ENCODE assay signal across 8 cellular contexts in the genomic region with DNA sequence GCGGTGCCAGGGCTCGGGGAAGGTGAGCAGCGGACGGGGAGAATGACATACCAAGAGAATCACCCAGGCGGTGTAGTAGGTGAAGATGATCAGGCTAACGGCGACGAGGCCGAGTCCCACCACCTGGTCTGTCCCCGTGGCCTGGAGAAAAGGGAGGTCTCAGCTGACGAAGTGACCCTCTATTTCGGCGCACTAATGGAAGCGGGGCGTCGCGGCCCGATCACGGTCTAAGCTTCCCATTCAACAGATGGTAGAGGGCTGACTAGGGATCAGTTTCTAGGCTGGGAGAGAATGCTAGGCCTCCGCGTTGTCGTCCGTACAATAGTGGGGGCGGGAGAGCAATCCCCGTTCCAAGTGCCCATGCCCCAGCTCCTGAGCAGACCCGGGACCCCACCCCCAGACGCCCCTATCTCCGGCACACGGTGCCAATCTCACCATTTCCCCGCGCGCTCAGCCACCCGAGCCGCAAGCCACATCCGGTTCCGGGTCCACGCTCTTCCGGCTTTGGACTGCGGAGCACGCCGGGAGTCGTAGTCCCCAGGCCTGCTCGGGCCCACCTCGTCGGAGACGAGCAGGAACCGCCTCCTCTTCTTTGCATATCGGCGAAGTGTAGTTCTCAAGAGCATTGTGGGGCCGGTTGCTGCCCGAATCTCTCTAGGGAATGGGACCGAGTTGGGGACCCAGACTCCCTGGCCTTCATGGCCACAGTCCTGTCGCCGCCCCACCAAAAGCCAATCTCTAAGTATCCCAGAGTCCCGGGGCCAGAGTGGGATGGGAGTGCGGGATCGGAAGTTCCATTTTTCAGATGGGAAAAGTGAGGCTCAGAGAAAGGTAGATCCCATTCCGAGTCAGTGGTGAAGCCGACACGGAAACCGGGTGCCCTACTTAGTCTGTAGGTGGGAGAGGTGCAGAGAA. TPM values are rescaled to one million over a fixed set of nuclear protein-coding genes. Genes with fewer than 3 reads are reported as not detected.
DNase-seq lines count a peak whose midpoint lies in the region; ATAC-seq and TF ChIP-seq lines count a peak whose summit lies in the region.

A gene with protein sequence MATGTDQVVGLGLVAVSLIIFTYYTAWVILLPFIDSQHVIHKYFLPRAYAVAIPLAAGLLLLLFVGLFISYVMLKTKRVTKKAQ (minus strand): TSS at position 472 of the 915 bp plus-strand sequence. CDS start 34 bp downstream, at position 438.

- peaks cover 6% of the 10 kb centered on the region for H3K27me3 Mint-ChIP-seq in H9 (ENCODE audit: low read depth)
- H3K27me3 Mint-ChIP-seq in activated naive CD4-positive, alpha-beta T cell treated with anti-CD3 and anti-CD28 coated beads, Interleukin-2, amount 50 U/mL, for 24 hours, result no peaks in the 10 kb centered on the region
- peaks cover 20% of the 10 kb centered on the region for H3K27me3 Mint-ChIP-seq in glutamatergic neuron (ENCODE audit: unreplicated experiment)

- TF ChIP-seq CTCF in H9 (conservative IDR thresholded peaks at IDR 0.05) (no peak), glutamatergic neuron (IDR thresholded peaks at IDR 0.05; ENCODE audit: partially characterized antibody, unreplicated experiment) (no peak), omental fat pad (IDR thresholded peaks at IDR 0.05) (no peak)

- H3K27ac Mint-ChIP-seq in H9, result peak within 1 kb of the TSS; percentile 93 to 95 (median 94)
- peak within 1 kb of the TSS; percentile 99 for H3K27ac Mint-ChIP-seq in activated naive CD4-positive, alpha-beta T cell treated with anti-CD3 and anti-CD28 coated beads, Interleukin-2, amount 50 U/mL, for 24 hours
- H3K27ac Mint-ChIP-seq in glutamatergic neuron (ENCODE audit: unreplicated experiment), result peak within 1 kb of the TSS; percentile 76

- H3K36me3 Mint-ChIP-seq in H9 (ENCODE audit: insufficient read depth in 1 of 3, low read depth in 3 of 3) (peaks cover 6 to 33% (median 27%) of the 10 kb centered on the region in 3 experiments; a peak in 6 of 7 replicates), glutamatergic neuron (ENCODE audit: unreplicated experiment) (no peaks in the 10 kb centered on the region)
- peaks cover 12% of the 10 kb centered on the region for H3K36me3 Mint-ChIP-seq in activated naive CD4-positive, alpha-beta T cell treated with anti-CD3 and anti-CD28 coated beads, Interleukin-2, amount 50 U/mL, for 24 hours

- H2BK20ac ChIP-seq in H9 (ENCODE audit: low read depth, low read length, poor library complexity, severe bottlenecking), result no peak within 1 kb of the TSS

- H2BK120ac ChIP-seq in H9 (ENCODE audit: low read depth, low read length, poor library complexity, severe bottlenecking), result no peak within 1 kb of the TSS

- H3K4me1 ChIP-seq in H9 (ENCODE audit: insufficient read depth, low read length), result no peaks in the 10 kb centered on the region

- peaks cover 25 to 42% of the 10 kb centered on the region in 2 experiments for H3K4me1 Mint-ChIP-seq in H9
- peaks cover 44% of the 10 kb centered on the region for H3K4me1 Mint-ChIP-seq in activated naive CD4-positive, alpha-beta T cell treated with anti-CD3 and anti-CD28 coated beads, Interleukin-2, amount 50 U/mL, for 24 hours
- H3K4me1 Mint-ChIP-seq in glutamatergic neuron (ENCODE audit: low read depth, unreplicated experiment), result peaks cover 13% of the 10 kb centered on the region

- peak within 1 kb of the TSS; percentile 41; the same call in 1 of the 2 replicates for H3K14ac ChIP-seq in H9 (ENCODE audit: insufficient read depth, low read length)

- H3K79me2 ChIP-seq in H9 (ENCODE audit: insufficient read depth, low read length), result no peaks in the 10 kb centered on the region

- peak within 1 kb of the TSS; percentile 96 for H3K4me2 ChIP-seq in H9 (ENCODE audit: insufficient read depth, insufficient read length, low read length)

- H3K9ac ChIP-seq in H9 (ENCODE audit: extremely low read depth, insufficient read length, low read length), result peak within 1 kb of the TSS; percentile 74

- peak; percentile 85 for DNase-seq in G401 (ENCODE audit: low spot score)
- peak; percentile 93 for DNase-seq in H9
- DNase-seq in MG63, result peak; percentile 87
- peak; percentile 80 for DNase-seq in SKM-1 (lab: John Stamatoyannopoulos, UW; ENCODE audit: unreplicated experiment)
- peak; percentile 83 for DNase-seq in glutamatergic neuron
- no peak for DNase-seq in omental fat pad (ENCODE audit: low spot score)

- no peaks in the 10 kb centered on the region for H4K20me1 ChIP-seq in H9 (ENCODE audit: control insufficient read depth, insufficient read depth, insufficient read length)

- peak within 1 kb of the TSS; percentile 70 for H3K4me3 ChIP-seq in MG63

- no peaks in the 10 kb centered on the region for H3K27me3 ChIP-seq in H9 (ENCODE audit: insufficient read depth, low read length)
- H3K27me3 ChIP-seq in MG63, result no peaks in the 10 kb centered on the region

- in situ Hi-C loops in G401 (cut with HindIII; ENCODE audit: low sequenced_read_pairs), result loop anchor here (25.0 kb wide), 1 partner anchor 175 kb away; no protein-coding TSS in a partner anchor

- H3K27ac ChIP-seq in H9 (ENCODE audit: insufficient read length, low read depth, low read length) (no peak within 1 kb of the TSS), temporal lobe (ENCODE audit: low read depth, low read length) (peak within 1 kb of the TSS; percentile 48)

- no peak within 1 kb of the TSS for H3K56ac ChIP-seq in H9 (ENCODE audit: insufficient read length, low read depth, low read length)

- no peak within 1 kb of the TSS for H2AFZ ChIP-seq in H9 (ENCODE audit: low read length)

- H2BK5ac ChIP-seq in H9 (ENCODE audit: insufficient read length, low read length), result no peak within 1 kb of the TSS

- no peak within 1 kb of the TSS for H4K91ac ChIP-seq in H9 (ENCODE audit: insufficient read length, low read depth, low read length)

- H4K8ac ChIP-seq in H9 (replicated peaks; ENCODE audit: insufficient read length, low read depth, low read length), result no peak within 1 kb of the TSS

- H3K18ac ChIP-seq in H9 (ENCODE audit: insufficient read length, low read depth, low read length), result peak within 1 kb of the TSS; percentile 20

- no peak within 1 kb of the TSS for H3K4ac ChIP-seq in H9 (ENCODE audit: low read depth, low read length)

- H3K9me3 Mint-ChIP-seq in H9 (no peaks in the 10 kb centered on the region; a peak in 1 of 5 replicates), glutamatergic neuron (ENCODE audit: unreplicated experiment) (peaks cover 6% of the 10 kb centered on the region)
- H3K9me3 Mint-ChIP-seq in activated naive CD4-positive, alpha-beta T cell treated with anti-CD3 and anti-CD28 coated beads, Interleukin-2, amount 50 U/mL, for 24 hours, result no peaks in the 10 kb centered on the region

- peaks cover 10% of the 10 kb centered on the region for H3K79me1 ChIP-seq in H9 (ENCODE audit: insufficient read depth, low read depth, low read length, poor library complexity, severe bottlenecking)

- H2AK5ac ChIP-seq in H9 (ENCODE audit: insufficient read length, low read length), result no peak within 1 kb of the TSS

- no peak within 1 kb of the TSS for H2BK12ac ChIP-seq in H9 (ENCODE audit: insufficient read length, low read depth, low read length)

- H3K9me3 ChIP-seq in H9 (ENCODE audit: control insufficient read depth, low read depth, low read length) (no peaks in the 10 kb centered on the region), MG63 (no peaks in the 10 kb centered on the region)

- H3K4me3 Mint-ChIP-seq in H9 (peak within 1 kb of the TSS; percentile 84 to 96), glutamatergic neuron (ENCODE audit: unreplicated experiment) (peak within 1 kb of the TSS; percentile 94)
- peak within 1 kb of the TSS; percentile 96 for H3K4me3 Mint-ChIP-seq in activated naive CD4-positive, alpha-beta T cell treated with anti-CD3 and anti-CD28 coated beads, Interleukin-2, amount 50 U/mL, for 24 hours

- WGBS in H9 (ENCODE audit: extremely low coverage, insufficient read length, low lambda C conversion rate), result no CpG with 5 or more reads among the region's 61 CpGs

- H3K23ac ChIP-seq in H9 (ENCODE audit: insufficient read length, low read depth, low read length), result no peak within 1 kb of the TSS

- no peak within 1 kb of the TSS for H4K5ac ChIP-seq in H9 (ENCODE audit: insufficient read length, low read depth, low read length)

- no peak within 1 kb of the TSS for H3T11ph ChIP-seq in H9 (ENCODE audit: low read length)

- peak; percentile 84 for ATAC-seq in omental fat pad (ENCODE audit: low FRiP score)

- H3K23me2 ChIP-seq in H9 (ENCODE audit: insufficient read length, low read depth, low read length, poor library complexity, severe bottlenecking), result peaks cover 6% of the 10 kb centered on the region

- H2BK15ac ChIP-seq in H9 (ENCODE audit: low read depth, low read length), result no peak within 1 kb of the TSS

- peaks cover 49% of the 10 kb centered on the region for H3K36me3 ChIP-seq in MG63

RNA-seq across cellular contexts. Expression of the gene that starts here (rescaled TPM):
- 17.1 and 39.0 TPM in 2 replicates for total RNA-seq in G401 (2014; rRNA removed; shearing (Covaris generic))
- total RNA-seq in H9 (2021) (44.7 and 46.1 TPM in 2 replicates), glutamatergic neuron (ENCODE audit: unreplicated experiment) (35.3 TPM), omental fat pad (10 to 100 TPM in 3 of 4 donors, 1 to 10 TPM in 1; 8.8 to 18.0 (median 13.5) TPM), temporal lobe (10.1 TPM)
- 23.3 and 38.9 TPM in 2 replicates for total RNA-seq in MG63 (2014; rRNA removed; shearing (Covaris generic); ENCODE audit: low replicate concordance)
